2 cellular contexts compared by ENCODE assay signal in the genomic region with DNA sequence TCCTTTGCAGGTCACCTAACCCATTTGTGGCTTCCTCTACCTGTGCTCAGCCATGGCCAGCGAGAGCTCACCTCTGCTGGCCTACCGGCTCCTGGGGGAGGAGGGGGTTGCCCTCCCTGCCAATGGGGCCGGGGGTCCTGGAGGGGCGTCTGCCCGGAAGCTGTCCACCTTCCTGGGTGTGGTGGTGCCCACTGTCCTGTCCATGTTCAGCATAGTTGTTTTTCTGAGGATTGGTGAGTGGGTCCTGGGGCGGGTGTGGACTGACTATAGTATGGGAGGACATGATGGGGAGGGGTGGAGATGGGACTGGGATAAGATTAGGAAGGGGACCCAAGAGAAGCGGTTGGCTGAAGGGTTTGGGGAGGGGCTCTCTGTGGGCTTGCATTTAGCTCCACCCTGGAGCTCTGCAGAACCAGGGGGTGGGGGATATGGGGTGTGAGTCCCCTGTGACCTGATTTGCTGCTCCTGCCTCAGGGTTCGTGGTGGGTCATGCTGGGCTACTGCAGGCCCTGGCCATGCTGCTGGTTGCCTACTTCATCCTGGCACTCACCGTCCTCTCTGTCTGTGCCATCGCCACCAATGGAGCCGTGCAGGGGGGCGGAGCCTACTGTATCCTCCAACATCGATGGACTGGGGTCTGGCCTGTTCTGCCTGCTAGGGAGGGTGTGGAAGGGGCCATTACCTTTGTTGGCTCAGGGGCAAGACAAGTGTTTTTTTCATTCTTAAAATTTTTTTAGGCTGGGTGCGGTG.
TF ChIP-seq lines count a peak whose summit lies in the region.

No MANE protein-coding gene starts in this region.

TF ChIP-seq in IMR-90, 13 proteins besides CTCF, POLR2A, EP300 and RAD21:
- TF ChIP-seq CHD1 (IDR thresholded peaks at IDR 0.05; ENCODE audit: low read depth, low read length) (no peak), CEBPB (IDR thresholded peaks at IDR 0.05; ENCODE audit: low read depth, low read length) (no peak), MAFK (IDR thresholded peaks at IDR 0.05; ENCODE audit: low read depth, low read length) (no peak), BHLHE40 (IDR thresholded peaks at IDR 0.05; ENCODE audit: low read depth, low read length) (no peak), MAZ (IDR thresholded peaks at IDR 0.05; ENCODE audit: borderline replicate concordance, low read depth, low read length) (no peak)
- TF ChIP-seq, protein P1, sequence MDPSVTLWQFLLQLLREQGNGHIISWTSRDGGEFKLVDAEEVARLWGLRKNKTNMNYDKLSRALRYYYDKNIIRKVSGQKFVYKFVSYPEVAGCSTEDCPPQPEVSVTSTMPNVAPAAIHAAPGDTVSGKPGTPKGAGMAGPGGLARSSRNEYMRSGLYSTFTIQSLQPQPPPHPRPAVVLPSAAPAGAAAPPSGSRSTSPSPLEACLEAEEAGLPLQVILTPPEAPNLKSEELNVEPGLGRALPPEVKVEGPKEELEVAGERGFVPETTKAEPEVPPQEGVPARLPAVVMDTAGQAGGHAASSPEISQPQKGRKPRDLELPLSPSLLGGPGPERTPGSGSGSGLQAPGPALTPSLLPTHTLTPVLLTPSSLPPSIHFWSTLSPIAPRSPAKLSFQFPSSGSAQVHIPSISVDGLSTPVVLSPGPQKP (IDR thresholded peaks at IDR 0.05; ENCODE audit: borderline replicate concordance, low read depth, low read length): no peak
- TF ChIP-seq, protein P2, sequence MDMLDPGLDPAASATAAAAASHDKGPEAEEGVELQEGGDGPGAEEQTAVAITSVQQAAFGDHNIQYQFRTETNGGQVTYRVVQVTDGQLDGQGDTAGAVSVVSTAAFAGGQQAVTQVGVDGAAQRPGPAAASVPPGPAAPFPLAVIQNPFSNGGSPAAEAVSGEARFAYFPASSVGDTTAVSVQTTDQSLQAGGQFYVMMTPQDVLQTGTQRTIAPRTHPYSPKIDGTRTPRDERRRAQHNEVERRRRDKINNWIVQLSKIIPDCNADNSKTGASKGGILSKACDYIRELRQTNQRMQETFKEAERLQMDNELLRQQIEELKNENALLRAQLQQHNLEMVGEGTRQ (IDR thresholded peaks at IDR 0.05; ENCODE audit: low read depth, low read length): no peak

TF ChIP-seq in K562, 482 proteins besides CTCF, POLR2A, EP300 and RAD21:
- 0 out of 2 replicates have a peak, but pooled peaks have one; percentile 12 for TF ChIP-seq STAG1 (CRISPR knock-in tag; IDR thresholded peaks at IDR 0.05; ENCODE audit: borderline replicate concordance)
- TF ChIP-seq, protein P3, sequence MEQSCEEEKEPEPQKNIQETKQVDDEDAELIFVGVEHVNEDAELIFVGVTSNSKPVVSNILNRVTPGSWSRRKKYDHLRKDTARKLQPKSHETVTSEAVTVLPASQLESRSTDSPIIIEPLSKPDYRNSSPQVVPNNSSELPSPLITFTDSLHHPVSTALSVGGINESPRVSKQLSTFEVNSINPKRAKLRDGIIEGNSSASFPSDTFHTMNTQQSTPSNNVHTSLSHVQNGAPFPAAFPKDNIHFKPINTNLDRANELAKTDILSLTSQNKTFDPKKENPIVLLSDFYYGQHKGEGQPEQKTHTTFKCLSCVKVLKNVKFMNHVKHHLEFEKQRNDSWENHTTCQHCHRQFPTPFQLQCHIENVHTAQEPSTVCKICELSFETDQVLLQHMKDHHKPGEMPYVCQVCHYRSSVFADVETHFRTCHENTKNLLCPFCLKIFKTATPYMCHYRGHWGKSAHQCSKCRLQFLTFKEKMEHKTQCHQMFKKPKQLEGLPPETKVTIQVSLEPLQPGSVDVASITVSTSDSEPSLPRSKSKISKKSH (CRISPR knock-in tag; IDR thresholded peaks at IDR 0.05): no peak
- TF ChIP-seq SRSF3 (IDR thresholded peaks at IDR 0.05; ENCODE audit: insufficient read depth, low read length): no peak
- TF ChIP-seq ILK (tag; IDR thresholded peaks at IDR 0.05; ENCODE audit: borderline replicate concordance, low read depth): no peak
